Comparison of ENCODE assay signal across 27 cellular contexts in the genomic region with DNA sequence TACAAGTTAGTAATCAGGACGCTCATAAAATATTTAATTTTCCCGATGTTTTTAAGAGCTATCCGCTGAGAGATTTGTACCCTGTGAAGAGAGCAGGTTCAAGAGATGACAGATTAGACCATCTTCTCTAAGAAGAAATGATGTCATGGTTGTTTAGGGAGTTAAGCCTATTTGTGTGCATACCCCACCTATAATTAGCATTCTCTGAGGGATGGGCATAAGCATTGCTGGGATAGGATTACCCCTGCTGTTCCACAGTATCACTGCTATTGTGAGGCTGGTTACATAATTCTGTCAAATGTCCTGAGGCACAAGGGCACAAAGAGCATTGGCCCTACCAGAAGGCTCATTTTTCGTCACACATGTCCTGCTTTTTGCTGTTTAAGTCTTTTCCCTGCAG.
"Had no signal": no experiment of that assay in that cellular context is flagged by ENCODE, and none has a peak within 500 bp of the region (broad histone marks: within the 10 kb centered on the region; RNA-seq: fewer than 3 reads in every experiment).

No MANE protein-coding gene starts in this region.

- H3K36me3 ChIP-seq: breast epithelium, heart right ventricle, tibial artery, WERI-Rb-1 had no signal

- H3K4me1 Mint-ChIP-seq: activated CD4-positive, alpha-beta memory T cell treated with anti-CD3 and anti-CD28 coated beads, Interleukin-2, amount 10 ng/mL, durations not matched to agents 7 days and 5 days; activated CD4-positive, alpha-beta T cell treated with anti-CD3 and anti-CD28 coated beads, Interleukin-2, amount 10 ng/mL, durations not matched to agents 7 days and 5 days; naive thymus-derived CD8-positive, alpha-beta T cell; neural crest cell; stimulated activated memory B cell treated with anti-CD40 and anti-IgM and Interleukin-4, amounts not matched to agents 10 μg/mL and 1 μg/mL and 100 μg/mL, for 72 hours; stimulated activated naive CD8-positive, alpha-beta T cell treated with anti-CD3 and anti-CD28 coated beads, Interleukin-15, amount 100 ng/mL, for 72 hours; T-helper 17 cell had no signal

- H3K4me1 ChIP-seq: breast epithelium, heart right ventricle, parathyroid adenoma had no signal

- H3K36me3 Mint-ChIP-seq: naive thymus-derived CD8-positive, alpha-beta T cell; stimulated activated memory B cell treated with anti-CD40 and anti-IgM and Interleukin-4, amounts not matched to agents 10 μg/mL and 1 μg/mL and 100 μg/mL, for 72 hours had no signal

- H3K27ac Mint-ChIP-seq: activated CD4-positive, alpha-beta memory T cell treated with anti-CD3 and anti-CD28 coated beads, Interleukin-2, amount 10 ng/mL, durations not matched to agents 7 days and 5 days; activated CD4-positive, alpha-beta T cell treated with anti-CD3 and anti-CD28 coated beads, Interleukin-2, amount 10 ng/mL, durations not matched to agents 7 days and 5 days; activated T-cell treated with anti-CD3 and anti-CD28 coated beads, Interleukin-2, amount 50 U/mL, for 24 hours; endodermal cell; naive thymus-derived CD8-positive, alpha-beta T cell; stimulated activated memory B cell treated with anti-CD40 and anti-IgM and Interleukin-4, amounts not matched to agents 10 μg/mL and 1 μg/mL and 100 μg/mL, for 72 hours; stimulated activated naive CD8-positive, alpha-beta T cell treated with anti-CD3 and anti-CD28 coated beads, Interleukin-15, amount 100 ng/mL, for 72 hours; T-helper 17 cell had no signal

- H3K9ac ChIP-seq: parathyroid adenoma had no signal

- H3K27me3 ChIP-seq: breast epithelium, heart right ventricle, tibial artery had no signal

- DNase-seq: activated CD4-positive, alpha-beta memory T cell treated with anti-CD3 and anti-CD28 coated beads, Interleukin-2, amount 10 ng/mL, durations not matched to agents 7 days and 5 days; activated CD4-positive, alpha-beta T cell treated with anti-CD3 and anti-CD28 coated beads, Interleukin-2, amount 10 ng/mL, durations not matched to agents 7 days and 5 days; activated CD4-positive, CD25-positive, alpha-beta regulatory T cell treated with anti-CD3 and anti-CD28 coated beads, Interleukin-2, amount 50 U/mL, for 72 hours; activated CD8-positive, alpha-beta memory T cell treated with anti-CD3 and anti-CD28 coated beads, Interleukin-2, amount 50 U/mL, for 48 hours; activated gamma-delta T cell treated with Interleukin-2 at 50 U/mL for 16 hours; activated naive CD4-positive, alpha-beta T cell treated with anti-CD3 and anti-CD28 coated beads, Interleukin-2, amount 50 U/mL, for 16 hours; activated T-cell treated with anti-CD3 and anti-CD28 coated beads, Interleukin-2, amount 50 U/mL, for 24 hours; amygdala; central memory CD4-positive, alpha-beta T cell; endodermal cell; foreskin fibroblast; heart right ventricle; midbrain; naive thymus-derived CD8-positive, alpha-beta T cell; occipital lobe; right cardiac atrium; stimulated activated CD4-positive, alpha-beta T cell treated with anti-CD3 and anti-CD28 coated beads, Interleukin-4, amount 100 ng/mL, for 24 hours; stimulated activated naive CD8-positive, alpha-beta T cell treated with anti-CD3 and anti-CD28 coated beads, Interleukin-15, amount 100 ng/mL, for 72 hours; T-helper 17 cell; T1000; tibial artery; WERI-Rb-1 had no signal

- H3K9me3 ChIP-seq: breast epithelium, heart right ventricle, tibial artery had no signal

- H3K27ac ChIP-seq: breast epithelium, heart right ventricle, parathyroid adenoma, tibial artery, WERI-Rb-1 had no signal

- H3K27me3 Mint-ChIP-seq: activated CD4-positive, alpha-beta memory T cell treated with anti-CD3 and anti-CD28 coated beads, Interleukin-2, amount 10 ng/mL, durations not matched to agents 7 days and 5 days; activated CD4-positive, alpha-beta T cell treated with anti-CD3 and anti-CD28 coated beads, Interleukin-2, amount 10 ng/mL, durations not matched to agents 7 days and 5 days; activated T-cell treated with anti-CD3 and anti-CD28 coated beads, Interleukin-2, amount 50 U/mL, for 24 hours; naive thymus-derived CD8-positive, alpha-beta T cell; stimulated activated memory B cell treated with anti-CD40 and anti-IgM and Interleukin-4, amounts not matched to agents 10 μg/mL and 1 μg/mL and 100 μg/mL, for 72 hours; stimulated activated naive CD8-positive, alpha-beta T cell treated with anti-CD3 and anti-CD28 coated beads, Interleukin-15, amount 100 ng/mL, for 72 hours; T-helper 17 cell had no signal

- H3K9me3 Mint-ChIP-seq: activated CD4-positive, alpha-beta memory T cell treated with anti-CD3 and anti-CD28 coated beads, Interleukin-2, amount 10 ng/mL, durations not matched to agents 7 days and 5 days; activated CD4-positive, alpha-beta T cell treated with anti-CD3 and anti-CD28 coated beads, Interleukin-2, amount 10 ng/mL, durations not matched to agents 7 days and 5 days; endodermal cell; neural crest cell; stimulated activated memory B cell treated with anti-CD40 and anti-IgM and Interleukin-4, amounts not matched to agents 10 μg/mL and 1 μg/mL and 100 μg/mL, for 72 hours had no signal

- ATAC-seq: esophagus mucosa; heart right ventricle; naive thymus-derived CD8-positive, alpha-beta T cell; right cardiac atrium; stimulated activated memory B cell treated with anti-CD40 and anti-IgM and Interleukin-4, amounts not matched to agents 10 μg/mL and 1 μg/mL and 100 μg/mL, for 72 hours; stimulated activated naive CD8-positive, alpha-beta T cell treated with anti-CD3 and anti-CD28 coated beads, Interleukin-15, amount 100 ng/mL, for 72 hours; T-helper 17 cell had no signal

- H3K4me3 ChIP-seq: breast epithelium, heart right ventricle, tibial artery had no signal

- H3K4me3 Mint-ChIP-seq: activated CD4-positive, alpha-beta memory T cell treated with anti-CD3 and anti-CD28 coated beads, Interleukin-2, amount 10 ng/mL, durations not matched to agents 7 days and 5 days; activated CD4-positive, alpha-beta T cell treated with anti-CD3 and anti-CD28 coated beads, Interleukin-2, amount 10 ng/mL, durations not matched to agents 7 days and 5 days; activated T-cell treated with anti-CD3 and anti-CD28 coated beads, Interleukin-2, amount 50 U/mL, for 24 hours; endodermal cell; naive thymus-derived CD8-positive, alpha-beta T cell; neural crest cell; stimulated activated memory B cell treated with anti-CD40 and anti-IgM and Interleukin-4, amounts not matched to agents 10 μg/mL and 1 μg/mL and 100 μg/mL, for 72 hours; stimulated activated naive CD8-positive, alpha-beta T cell treated with anti-CD3 and anti-CD28 coated beads, Interleukin-15, amount 100 ng/mL, for 72 hours; T-helper 17 cell had no signal
